30 cellular contexts compared by ENCODE assay signal in genomic region chr1:59359325-59359724, GRCh38.
"Had no signal": no experiment of that assay in that cellular context is flagged by ENCODE, and none has a peak within 500 bp of the region (broad histone marks: within the 10 kb centered on the region; RNA-seq: fewer than 3 reads in every experiment).

No MANE protein-coding gene starts in this region.

- H3K36me3 Mint-ChIP-seq: mesothelial cell of epicardium had no signal

- H3K9me3 ChIP-seq: gastrocnemius medialis, mucosa of descending colon, neutrophil, pancreas, right atrium auricular region, sigmoid colon, spleen, thoracic aorta, tibial nerve, upper lobe of left lung, uterus had no signal

- DNase-seq: dorsolateral prefrontal cortex; effector CD8-positive, alpha-beta T cell; endodermal cell; foreskin fibroblast; gastrocnemius medialis; head of caudate nucleus; kidney; mucosa of descending colon; naive B cell; pancreas; sigmoid colon; spleen; stimulated activated CD4-positive, alpha-beta T cell treated with anti-CD3 and anti-CD28 coated beads, Interleukin-4, amount 100 ng/mL, for 4 hours; stimulated activated naive CD8-positive, alpha-beta T cell treated with anti-CD3 and anti-CD28 coated beads, Interleukin-15, Interleukin-2, amounts not matched to agents 100 U/mL and 50 U/mL, for 24 hours; substantia nigra; upper lobe of left lung; uterus had no signal

- FAIRE-seq: colon, kidney, pancreas had no signal

- H3K4me3 ChIP-seq: dorsolateral prefrontal cortex, gastrocnemius medialis, lung, mucosa of descending colon, pancreas, right atrium auricular region, sigmoid colon, skin epidermis, spleen, thoracic aorta, tibial nerve, upper lobe of left lung, uterus had no signal

- ATAC-seq: left lobe of liver; mucosa of descending colon; natural killer cell treated with Interleukin-12 subunit alpha and Interleukin-12 subunit beta and Interleukin-15 and Interleukin-18, amount 100 ng/mL, for 72 hours; pancreas; stimulated activated memory B cell treated with anti-CD40 and anti-IgM and Interleukin-4, amounts not matched to agents 10 μg/mL and 1 μg/mL and 100 μg/mL, for 72 hours; stimulated activated naive CD8-positive, alpha-beta T cell treated with anti-CD3 and anti-CD28 coated beads, Interleukin-15, Interleukin-2, amounts not matched to agents 100 U/mL and 50 U/mL, for 24 hours had no signal

- H3K27ac Mint-ChIP-seq: endodermal cell; memory B cell; mesothelial cell of epicardium; naive B cell; natural killer cell treated with Interleukin-12 subunit alpha and Interleukin-12 subunit beta and Interleukin-15 and Interleukin-18, amount 100 ng/mL, for 72 hours; stimulated activated memory B cell treated with anti-CD40 and anti-IgM and Interleukin-4, amounts not matched to agents 10 μg/mL and 1 μg/mL and 100 μg/mL, for 72 hours had no signal

- H3K27me3 Mint-ChIP-seq: memory B cell; naive B cell; natural killer cell treated with Interleukin-12 subunit alpha and Interleukin-12 subunit beta and Interleukin-15 and Interleukin-18, amount 100 ng/mL, for 72 hours; stimulated activated memory B cell treated with anti-CD40 and anti-IgM and Interleukin-4, amounts not matched to agents 10 μg/mL and 1 μg/mL and 100 μg/mL, for 72 hours had no signal

- H3K36me3 ChIP-seq: gastrocnemius medialis, neutrophil, pancreas, right atrium auricular region, sigmoid colon, thoracic aorta, tibial nerve, upper lobe of left lung, uterus had no signal

- H3K4me1 ChIP-seq: pancreas, spleen, upper lobe of left lung had no signal

- H3K4me3 Mint-ChIP-seq: endodermal cell; memory B cell; mesothelial cell of epicardium; naive B cell; natural killer cell treated with Interleukin-12 subunit alpha and Interleukin-12 subunit beta and Interleukin-15 and Interleukin-18, amount 100 ng/mL, for 72 hours; neural crest cell; stimulated activated memory B cell treated with anti-CD40 and anti-IgM and Interleukin-4, amounts not matched to agents 10 μg/mL and 1 μg/mL and 100 μg/mL, for 72 hours had no signal

- H3K27me3 ChIP-seq: dorsolateral prefrontal cortex, gastrocnemius medialis, neutrophil, pancreas, right atrium auricular region, sigmoid colon, spleen, tibial nerve, upper lobe of left lung, uterus had no signal

- H3K9me3 Mint-ChIP-seq: endodermal cell; memory B cell; naive B cell; natural killer cell treated with Interleukin-12 subunit alpha and Interleukin-12 subunit beta and Interleukin-15 and Interleukin-18, amount 100 ng/mL, for 72 hours; neural crest cell; stimulated activated memory B cell treated with anti-CD40 and anti-IgM and Interleukin-4, amounts not matched to agents 10 μg/mL and 1 μg/mL and 100 μg/mL, for 72 hours had no signal

- H3K27ac ChIP-seq: dorsolateral prefrontal cortex, neutrophil, pancreas, right atrium auricular region, sigmoid colon, skin epidermis, spleen, thoracic aorta, tibial nerve, upper lobe of left lung, uterus had no signal
